Comparison of ENCODE assay signal across 1 cellular context in genomic region chr16:75110637-75111513, GRCh38.
A peak's percentile ranks its signal among the peaks of the same experiment; 100 is the strongest.
TF ChIP-seq lines count a peak whose summit lies in the region.

No MANE protein-coding gene starts in this region.

TF ChIP-seq in K562, 482 proteins besides CTCF, POLR2A, EP300 and RAD21 (continued from another document and continues in another):
- no peak for TF ChIP-seq KAT8 (IDR thresholded peaks at IDR 0.05; ENCODE audit: low read depth)
- peak; percentile 62 for TF ChIP-seq E2F8 (IDR thresholded peaks at IDR 0.05; ENCODE audit: low read depth, partially characterized antibody)
- TF ChIP-seq BRF1 (IDR thresholded peaks at IDR 0.05; ENCODE audit: borderline replicate concordance, extremely low read depth, insufficient read length) = no peak
- TF ChIP-seq PHTF2 (CRISPR knock-in tag; IDR thresholded peaks at IDR 0.05) = no peak
- peak; percentile 73 for TF ChIP-seq ATF7 (IDR thresholded peaks at IDR 0.05)
- TF ChIP-seq CBX3 (IDR thresholded peaks at IDR 0.05; ENCODE audit: borderline replicate concordance in 1 of 2, low read length in 2 of 2) = peak in 1 of 2 experiments; percentile 36; a peak in 1 of 3 replicates
- peak; percentile 69 for TF ChIP-seq ZNF263 (CRISPR knock-in tag; IDR thresholded peaks at IDR 0.05; ENCODE audit: borderline replicate concordance)
- peak; percentile 84; the same call in 1 of the 2 replicates for TF ChIP-seq HLTF (IDR thresholded peaks at IDR 0.05)
- TF ChIP-seq RBM25 (IDR thresholded peaks at IDR 0.05; ENCODE audit: low read depth, low read length, severe bottlenecking) = no peak
- TF ChIP-seq CBFB (CRISPR knock-in tag; IDR thresholded peaks at IDR 0.05) = no peak
- no peak for TF ChIP-seq TSC22D4 (tag; IDR thresholded peaks at IDR 0.05)
- TF ChIP-seq CBX5 (IDR thresholded peaks at IDR 0.05; ENCODE audit: borderline replicate concordance, low read depth) = 0 out of 2 replicates have a peak, but pooled peaks have one; percentile 39
- no peak for TF ChIP-seq THRB (CRISPR knock-in tag; conservative IDR thresholded peaks at IDR 0.05)
- TF ChIP-seq ADNP (tag; IDR thresholded peaks at IDR 0.05) = no peak
- peak; percentile 53 for TF ChIP-seq ZNF384 (IDR thresholded peaks at IDR 0.05; ENCODE audit: low read depth, low read length)
- TF ChIP-seq, protein P1, sequence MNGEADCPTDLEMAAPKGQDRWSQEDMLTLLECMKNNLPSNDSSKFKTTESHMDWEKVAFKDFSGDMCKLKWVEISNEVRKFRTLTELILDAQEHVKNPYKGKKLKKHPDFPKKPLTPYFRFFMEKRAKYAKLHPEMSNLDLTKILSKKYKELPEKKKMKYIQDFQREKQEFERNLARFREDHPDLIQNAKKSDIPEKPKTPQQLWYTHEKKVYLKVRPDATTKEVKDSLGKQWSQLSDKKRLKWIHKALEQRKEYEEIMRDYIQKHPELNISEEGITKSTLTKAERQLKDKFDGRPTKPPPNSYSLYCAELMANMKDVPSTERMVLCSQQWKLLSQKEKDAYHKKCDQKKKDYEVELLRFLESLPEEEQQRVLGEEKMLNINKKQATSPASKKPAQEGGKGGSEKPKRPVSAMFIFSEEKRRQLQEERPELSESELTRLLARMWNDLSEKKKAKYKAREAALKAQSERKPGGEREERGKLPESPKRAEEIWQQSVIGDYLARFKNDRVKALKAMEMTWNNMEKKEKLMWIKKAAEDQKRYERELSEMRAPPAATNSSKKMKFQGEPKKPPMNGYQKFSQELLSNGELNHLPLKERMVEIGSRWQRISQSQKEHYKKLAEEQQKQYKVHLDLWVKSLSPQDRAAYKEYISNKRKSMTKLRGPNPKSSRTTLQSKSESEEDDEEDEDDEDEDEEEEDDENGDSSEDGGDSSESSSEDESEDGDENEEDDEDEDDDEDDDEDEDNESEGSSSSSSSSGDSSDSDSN (IDR thresholded peaks at IDR 0.05; ENCODE audit: borderline replicate concordance in 1 of 2, low read depth in 2 of 2, low read length in 2 of 2) = 0 out of 4 replicates have a peak, but pooled peaks of 1 of the 2 experiments have one; percentile 10
- no peak for TF ChIP-seq SIRT6 (IDR thresholded peaks at IDR 0.05; ENCODE audit: low read depth, low read length)
- no peak for TF ChIP-seq NR2C1 (IDR thresholded peaks at IDR 0.05)
- TF ChIP-seq NR2C1 (tag; IDR thresholded peaks at IDR 0.05) = no peak
- TF ChIP-seq ESRRA (IDR thresholded peaks at IDR 0.05; ENCODE audit: borderline replicate concordance, low read depth) = peak; percentile 43; the same call in 1 of the 2 replicates
- TF ChIP-seq L3MBTL2 (IDR thresholded peaks at IDR 0.05) = peak; percentile 95
- no peak for TF ChIP-seq PRPF4 (IDR thresholded peaks at IDR 0.05; ENCODE audit: insufficient read depth, low read depth, low read length, poor library complexity, severe bottlenecking)
- no peak for TF ChIP-seq EHMT2 (IDR thresholded peaks at IDR 0.05)
- peak; percentile 85 for TF ChIP-seq ARID4B (CRISPR knock-in tag; IDR thresholded peaks at IDR 0.05)
- no peak for TF ChIP-seq GATAD2B (IDR thresholded peaks at IDR 0.05; ENCODE audit: borderline replicate concordance)
- no peak for TF ChIP-seq ZNF583 (CRISPR knock-in tag; IDR thresholded peaks at IDR 0.05)
- TF ChIP-seq EGR1 (conservative IDR thresholded peaks at IDR 0.05) = peak; percentile 65
- TF ChIP-seq ARID2 (IDR thresholded peaks at IDR 0.05) = peak; percentile 91
- TF ChIP-seq ZNF512 (tag; IDR thresholded peaks at IDR 0.05) = no peak
- TF ChIP-seq CXXC5 (CRISPR knock-in tag; IDR thresholded peaks at IDR 0.05) = 0 out of 2 replicates have a peak, but pooled peaks have one; percentile 43
- TF ChIP-seq LARP7 (IDR thresholded peaks at IDR 0.05) = 0 out of 2 replicates have a peak, but pooled peaks have one; percentile 44
- peak; percentile 62; the same call in 1 of the 2 replicates for TF ChIP-seq JUND (IDR thresholded peaks at IDR 0.05; ENCODE audit: borderline replicate concordance, low read depth, low read length)
- TF ChIP-seq JUND (tag; IDR thresholded peaks at IDR 0.05; ENCODE audit: borderline replicate concordance, low read depth, low read length) = 0 out of 3 replicates have a peak, but pooled peaks have one; percentile 39
- TF ChIP-seq ZNF316 (IDR thresholded peaks at IDR 0.05) = peak; percentile 9; the same call in 1 of the 2 replicates
- TF ChIP-seq ATF3 (IDR thresholded peaks at IDR 0.05) = peak; percentile 12; the same call in 1 of the 2 replicates
- no peak for TF ChIP-seq ATF3 (CRISPR knock-in tag; conservative IDR thresholded peaks at IDR 0.05)
- TF ChIP-seq FIP1L1 (IDR thresholded peaks at IDR 0.05; ENCODE audit: low read depth, low read length, poor library complexity, severe bottlenecking) = no peak
- no peak for TF ChIP-seq TRIM28 (IDR thresholded peaks at IDR 0.05)
- TF ChIP-seq ZNF764 (CRISPR knock-in tag; IDR thresholded peaks at IDR 0.05; ENCODE audit: low read depth) = no peak
- TF ChIP-seq NFE2L1 (tag; IDR thresholded peaks at IDR 0.05; ENCODE audit: borderline replicate concordance, low read depth) = no peak
- TF ChIP-seq CREM (IDR thresholded peaks at IDR 0.05; ENCODE audit: low read depth) = peak; percentile 31
- TF ChIP-seq KLF1 (tag; IDR thresholded peaks at IDR 0.05) = peak; percentile 88
- TF ChIP-seq ZNF511 (CRISPR knock-in tag; IDR thresholded peaks at IDR 0.05) = no peak
- TF ChIP-seq RCOR1 (IDR thresholded peaks at IDR 0.05; ENCODE audit: borderline replicate concordance in 1 of 2, low read depth in 2 of 2, low read length in 2 of 2) = peak in 1 of 2 experiments; percentile 4; a peak in 1 of 4 replicates
- peak; percentile 93 for TF ChIP-seq CC2D1A (IDR thresholded peaks at IDR 0.05)
- TF ChIP-seq XRCC3 (IDR thresholded peaks at IDR 0.05) = no peak
- 0 out of 2 replicates have a peak, but pooled peaks have one; percentile 24 for TF ChIP-seq NR2C2 (CRISPR knock-in tag; IDR thresholded peaks at IDR 0.05)
- TF ChIP-seq NR2C2 (tag; IDR thresholded peaks at IDR 0.05) = no peak
- TF ChIP-seq TFE3 (CRISPR knock-in tag; IDR thresholded peaks at IDR 0.05) = peak; percentile 12; the same call in 1 of the 2 replicates
- peak; percentile 84; the same call in 1 of the 2 replicates for TF ChIP-seq STAG1 (CRISPR knock-in tag; IDR thresholded peaks at IDR 0.05; ENCODE audit: borderline replicate concordance)
- no peak for TF ChIP-seq ZNF140 (CRISPR knock-in tag; IDR thresholded peaks at IDR 0.05)
- 0 out of 2 replicates have a peak, but pooled peaks have one; percentile 57 for TF ChIP-seq ETS1 (conservative IDR thresholded peaks at IDR 0.05; ENCODE audit: control insufficient read depth, low read depth, low read length)
- no peak for TF ChIP-seq KAT7 (CRISPR knock-in tag; IDR thresholded peaks at IDR 0.05; ENCODE audit: borderline replicate concordance)
- no peak for TF ChIP-seq RFX5 (IDR thresholded peaks at IDR 0.05; ENCODE audit: low read depth, low read length)
- peak; percentile 59; the same call in 1 of the 2 replicates for TF ChIP-seq NCOA1 (IDR thresholded peaks at IDR 0.05; ENCODE audit: low read depth)
- TF ChIP-seq MIER1 (IDR thresholded peaks at IDR 0.05; ENCODE audit: low read depth) = no peak
